8 cellular contexts compared by ENCODE assay signal in the genomic region with DNA sequence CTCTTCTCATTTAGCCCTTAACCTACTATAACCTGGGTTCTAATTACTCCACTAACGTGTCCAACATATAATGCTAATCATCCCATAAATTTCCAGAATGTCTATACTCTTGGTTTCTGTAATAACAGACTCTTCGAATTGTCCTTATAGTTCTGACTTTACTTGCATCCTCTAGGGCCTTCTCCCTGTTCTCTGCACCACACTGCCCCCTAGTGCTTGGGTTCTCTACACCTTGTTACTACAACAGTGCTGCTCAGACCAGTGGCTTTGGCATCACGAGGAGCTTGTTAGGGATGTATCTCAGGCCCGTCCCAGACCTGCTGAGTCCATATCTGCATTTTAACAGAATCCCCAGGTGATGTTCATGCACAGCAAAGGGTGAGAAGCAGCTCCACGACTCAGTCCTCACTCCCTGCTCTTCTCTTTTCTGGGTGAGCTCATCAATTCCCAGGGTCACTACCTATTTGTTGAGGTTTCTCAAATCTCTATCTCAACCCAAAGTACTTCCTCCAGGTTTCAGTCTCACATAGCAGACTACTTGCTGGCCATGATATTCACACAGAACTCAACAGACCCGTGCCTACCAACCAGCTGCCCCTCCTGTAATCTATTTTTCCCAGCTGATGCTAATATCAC. TPM values are rescaled to one million over a fixed set of nuclear protein-coding genes. Genes with fewer than 3 reads are reported as not detected.
DNase-seq lines count a peak whose midpoint lies in the region; ATAC-seq and TF ChIP-seq lines count a peak whose summit lies in the region.

No MANE protein-coding gene starts in this region.

- TF ChIP-seq POLR2A in prostate gland (IDR thresholded peaks at IDR 0.05): no peak

- ATAC-seq in HG02588 (IDR thresholded peaks at IDR 0.05; ENCODE audit: unreplicated experiment): peak; percentile 94
- peak; percentile 78 for ATAC-seq in Right ventricle myocardium inferior

- H3K9me3 ChIP-seq in prostate gland: no peaks in the 10 kb centered on the region

- intact Hi-C loops in Right ventricle myocardium inferior (cut with DNase I): no loop called here
- intact Hi-C loops in prostate gland (cut with DNase I): no loop called here

- DNase-seq in NAMALWA (ENCODE audit: low spot score): peak; percentile 91
- peak; percentile 94 for DNase-seq in SK-MEL-5 (ENCODE audit: low read depth, low spot score)
- peak; percentile 58 to 87 (median 79) for DNase-seq in activated naive CD4-positive, alpha-beta T cell (lab: John Stamatoyannopoulos, UW)
- peak; percentile 80 for DNase-seq in Right ventricle myocardium inferior (ENCODE audit: missing footprints)
- DNase-seq in prostate gland (ENCODE audit: low spot score): peak; percentile 85
- no peak for DNase-seq in cortex of kidney (lab: John Stamatoyannopoulos, UW)

- no peaks in the 10 kb centered on the region for H3K4me1 ChIP-seq in prostate gland (replicated peaks)

- H3K27me3 ChIP-seq in prostate gland (replicated peaks; ENCODE audit: insufficient read depth): no peaks in the 10 kb centered on the region

- 11% methylated on average over 6 of the region's 6 CpGs for WGBS in prostate gland

- H3K27ac ChIP-seq in prostate gland: no peak overlapping the region

- H3K4me3 ChIP-seq in prostate gland: no peak overlapping the region

- peak; percentile 75 for TF ChIP-seq CTCF in GM12872 (IDR thresholded peaks at IDR 0.05; ENCODE audit: insufficient read depth, low read depth, low read length)
- TF ChIP-seq CTCF in prostate gland (IDR thresholded peaks at IDR 0.05): peak; percentile 45 to 79 (median 68)

- in situ Hi-C loops in SK-MEL-5 (cut with HindIII; ENCODE audit: low pct_unique_long_range_greater_than_20kb, low sequenced_read_pairs): no loop called here

- H3K36me3 ChIP-seq in prostate gland: no peaks in the 10 kb centered on the region

RNA-seq across cellular contexts. Expression of a gene that starts 14.5 kb away (rescaled TPM):
- 193 and 194 TPM in 2 replicates for total RNA-seq in SK-MEL-5 (2014; rRNA removed; shearing (Covaris generic))
- polyA plus RNA-seq in SK-MEL-5 (2015; cell fraction: cytosol; rRNA removed): 135 and 162 TPM in 2 replicates
- polyA plus RNA-seq in SK-MEL-5 (2015; cell fraction: nucleus; rRNA removed): 108 and 144 TPM in 2 replicates
- 142 TPM for total RNA-seq in Right ventricle myocardium inferior
- total RNA-seq in prostate gland: 10 to 100 TPM; 39.0 to 50.7 TPM

RNA-seq across cellular contexts. Expression of a gene that starts 16.1 kb away (rescaled TPM):
- 59.4 and 59.6 TPM in 2 replicates for total RNA-seq in SK-MEL-5 (2014; rRNA removed; shearing (Covaris generic))
- polyA plus RNA-seq in SK-MEL-5 (2015; cell fraction: cytosol; rRNA removed): 19.2 and 23.4 TPM in 2 replicates
- polyA plus RNA-seq in SK-MEL-5 (2015; cell fraction: nucleus; rRNA removed): 26.9 and 29.5 TPM in 2 replicates
- 60.2 TPM for total RNA-seq in Right ventricle myocardium inferior
- total RNA-seq in prostate gland: 10 to 100 TPM; 34.8 to 55.0 TPM
